ENCODE assay signal across 2 cellular contexts in the genomic region with DNA sequence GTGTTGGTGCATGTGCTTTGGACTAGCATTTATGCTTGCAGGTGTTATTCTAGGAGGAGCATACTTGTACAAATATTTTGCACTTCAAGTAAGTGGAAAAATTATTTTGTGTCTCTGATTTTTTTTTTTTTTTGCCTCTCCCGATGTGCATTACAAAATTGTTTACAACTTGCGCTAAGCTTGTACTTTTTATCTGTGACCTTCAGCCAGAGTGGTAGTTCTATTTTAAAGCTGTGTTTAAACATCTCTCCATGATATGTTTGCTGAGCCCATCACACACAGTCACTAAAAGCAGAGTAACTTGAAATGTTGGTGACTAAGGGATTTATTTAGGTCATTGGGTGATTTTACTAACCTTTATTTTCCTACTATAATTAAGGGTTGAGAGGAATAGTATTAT.
TF ChIP-seq lines count a peak whose summit lies in the region.

No MANE protein-coding gene starts in this region.

TF ChIP-seq in GM12878, 131 proteins besides CTCF, POLR2A, EP300 and RAD21:
- TF ChIP-seq ATF7 (IDR thresholded peaks at IDR 0.05; ENCODE audit: low read depth) (no peak), CBX5 (IDR thresholded peaks at IDR 0.05; ENCODE audit: low read depth) (no peak), NR2F1 (conservative IDR thresholded peaks at IDR 0.05) (no peak), HDAC6 (IDR thresholded peaks at IDR 0.05; ENCODE audit: unreplicated experiment) (no peak), GATAD2B (conservative IDR thresholded peaks at IDR 0.05; ENCODE audit: low read depth) (no peak), FOS (IDR thresholded peaks at IDR 0.05; ENCODE audit: borderline replicate concordance, extremely low read depth, insufficient read length) (no peak), HCFC1 (IDR thresholded peaks at IDR 0.05; ENCODE audit: low read length) (no peak)

TF ChIP-seq in GM12891, 5 proteins besides CTCF, POLR2A, EP300 and RAD21:
- TF ChIP-seq SPI1 (IDR thresholded peaks at IDR 0.05; ENCODE audit: low read depth, low read length), result no peak
- no peak for TF ChIP-seq TAF1 (IDR thresholded peaks at IDR 0.05; ENCODE audit: low read depth, low read length)
- no peak for TF ChIP-seq POU2F2 (IDR thresholded peaks at IDR 0.05; ENCODE audit: low read depth, low read length)
- no peak for TF ChIP-seq PAX5 (IDR thresholded peaks at IDR 0.05; ENCODE audit: insufficient read depth, low read length, severe bottlenecking)
- no peak for TF ChIP-seq POLR2AphosphoS5 (IDR thresholded peaks at IDR 0.05; ENCODE audit: low read depth, low read length)
